8 cellular contexts compared by ENCODE assay signal in genomic region chr17:8997994-8998628, GRCh38. TPM values are rescaled to one million over a fixed set of nuclear protein-coding genes. Genes with fewer than 3 reads are reported as not detected.
DNase-seq lines count a peak whose midpoint lies in the region; ATAC-seq, FAIRE-seq and TF ChIP-seq lines count a peak whose summit lies in the region.

No MANE protein-coding gene starts in this region.

- H3K9me3 ChIP-seq in A673 (ENCODE audit: low read depth, low read length, poor library complexity, severe bottlenecking) = peaks cover 4% of the 10 kb centered on the region

- H3K27me3 ChIP-seq in A673 (replicated peaks; ENCODE audit: insufficient read depth, low read depth, low read length, poor library complexity) = peaks cover 21% of the 10 kb centered on the region

- H3K36me3 Mint-ChIP-seq in memory B cell = no peaks in the 10 kb centered on the region

- CTCF ChIA-PET in A673 (lab: Charles Lee) = interaction anchor here (0.9 kb wide), 2 partner anchors 14 to 524 kb away, joined by 3 read pairs; no protein-coding TSS in a partner anchor

- POLR2A ChIA-PET in A673 (lab: Charles Lee; ENCODE audit: low non-redundant PET) = no interaction called here

- TF ChIP-seq CTCF in A673 (conservative IDR thresholded peaks at IDR 0.05; ENCODE audit: low read depth, low read length) = peak; percentile 99

- BruUV-seq in A673 (replicated peaks; lab: Mats Ljungman, UMichigan) = no TSS peak

- no peak overlapping the region for H3K27ac ChIP-seq in A673 (ENCODE audit: low read depth, low read length, poor library complexity, severe bottlenecking)

- H3K4me1 Mint-ChIP-seq in memory B cell = peaks cover 14% of the 10 kb centered on the region

- ATAC-seq in memory B cell (ENCODE audit: low read depth) = peak; percentile 74

- H3K27ac Mint-ChIP-seq in memory B cell = no peak overlapping the region

- no peaks in the 10 kb centered on the region for H3K4me1 ChIP-seq in A673 (ENCODE audit: insufficient read depth, low read length, poor library complexity, severe bottlenecking)

- intact Hi-C loops in A673 (cut with micrococcal nuclease; ENCODE audit: unreplicated experiment) = loop anchor here (10.0 kb wide), 1 partner anchor 407 kb away; no protein-coding TSS in a partner anchor

- DNase-seq in A673 (ENCODE audit: low spot score) (peak; percentile 77), GM18507 (ENCODE audit: extremely low spot score, insufficient read length, low read depth) (peak; percentile 69), NCI-H1694 (lab: John Stamatoyannopoulos, UW) (peak; percentile 37), cerebellar cortex (ENCODE audit: low spot score) (peak; percentile 28), memory B cell (ENCODE audit: low spot score in 2 of 2) (peak; percentile 75 to 80), putamen (ENCODE audit: low spot score) (no peak)
- peak; percentile 67 to 68 for DNase-seq in activated CD4-positive, alpha-beta T cell treated with anti-CD3 and anti-CD28 coated beads for 24 hours (ENCODE audit: low read depth in 2 of 2)
- DNase-seq in stimulated activated CD8-positive, alpha-beta memory T cell treated with anti-CD3 and anti-CD28 coated beads, Interleukin-7, amount 100 ng/mL, for 4 hours (ENCODE audit: low read depth in 2 of 2) = peak; percentile 63 to 71

- H3K4me3 Mint-ChIP-seq in memory B cell = no peak overlapping the region

- peak; percentile 89 for FAIRE-seq in GM18507 (lab: Jason Lieb, UNC)

- no peaks in the 10 kb centered on the region for H3K36me3 ChIP-seq in A673 (ENCODE audit: insufficient read depth, low read length, poor library complexity, severe bottlenecking)

- peaks cover 9% of the 10 kb centered on the region for H3K27me3 Mint-ChIP-seq in memory B cell

- peaks cover 2% of the 10 kb centered on the region for H3K9me3 Mint-ChIP-seq in memory B cell

- no peak overlapping the region for H3K4me3 ChIP-seq in A673 (ENCODE audit: low read depth, low read length, poor library complexity, severe bottlenecking)

RNA-seq across cellular contexts. Expression of gene NTN1, which starts 23.2 kb away (rescaled TPM):
- 4.3 TPM in 2 replicates for total RNA-seq in A673 (2021)

RNA-seq across cellular contexts. Expression of gene PIK3R5, which starts 32.6 kb away (rescaled TPM):
- 0.09 and 0.24 TPM in 2 replicates for total RNA-seq in A673 (2021)
